9 cellular contexts compared by ENCODE assay signal in the genomic region with DNA sequence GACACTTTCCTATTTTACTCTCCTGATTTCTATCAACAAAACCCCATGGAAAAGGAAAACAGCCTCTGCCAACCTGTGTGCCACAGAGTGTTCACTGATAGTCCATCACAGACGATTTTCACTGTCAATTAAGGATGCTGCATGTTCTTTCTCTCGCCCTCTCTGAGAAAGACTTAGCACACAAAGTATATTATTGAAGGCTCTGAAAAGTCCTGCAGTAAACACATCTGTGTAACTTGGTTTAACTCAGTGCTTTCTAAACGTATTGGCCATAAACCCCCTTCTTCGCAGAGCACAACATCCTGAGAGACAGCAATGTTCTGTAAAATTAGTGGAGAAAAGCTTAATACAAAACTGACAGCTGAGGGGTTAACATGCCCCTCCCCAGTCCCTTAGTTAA. TPM values are rescaled to one million over a fixed set of nuclear protein-coding genes. Genes with fewer than 3 reads are reported as not detected.
"Had no signal": no experiment of that assay in that cellular context is flagged by ENCODE, and none has a peak within 500 bp of the region (broad histone marks: within the 10 kb centered on the region; RNA-seq: fewer than 3 reads in every experiment).

No MANE protein-coding gene starts in this region.

- DNase-seq: H9, HCEC 1CT, HFFc6 had no signal

- FAIRE-seq: H1, H54, HepG2 had no signal

- H3K9me3 Mint-ChIP-seq: GM23338, H9, HFFc6, IgD-negative memory B cell had no signal

- H3K4me2 ChIP-seq: GM23338 had no signal

- H3K27ac ChIP-seq: HL-60 had no signal

- H2AFZ ChIP-seq: GM23338 had no signal

- H3K27ac Mint-ChIP-seq: GM23338, H9, HFFc6, IgD-negative memory B cell had no signal

- H3K27me3 Mint-ChIP-seq: IgD-negative memory B cell had no signal

- H3K4me3 Mint-ChIP-seq: GM23338, H9, HFFc6, IgD-negative memory B cell had no signal

- H3K4me3 ChIP-seq: GM23338 had no signal

- ATAC-seq: GM23338, HepG2 had no signal

RNA-seq across cellular contexts. Expression of gene MDGA1, which starts 26.6 kb away (rescaled TPM):
- total RNA-seq: HepG2 had no signal
